Comparison of ENCODE assay signal across 13 cellular contexts in genomic region chr17:75512946-75513666, GRCh38. TPM values are rescaled to one million over a fixed set of nuclear protein-coding genes. Genes with fewer than 3 reads are reported as not detected.
DNase-seq lines count a peak whose midpoint lies in the region; ATAC-seq and TF ChIP-seq lines count a peak whose summit lies in the region.
"Had no signal": no experiment of that assay in that cellular context is flagged by ENCODE, and none has a peak within 500 bp of the region (broad histone marks: within the 10 kb centered on the region; RNA-seq: fewer than 3 reads in every experiment).

No MANE protein-coding gene starts in this region.

- H3K4me3 ChIP-seq in GM23338 (no peak overlapping the region), stomach (peak overlapping the region; percentile 75 to 98 (median 90))

- H3K27me3 Mint-ChIP-seq in GM23338 (ENCODE audit: insufficient read depth, low read depth, poor library complexity) = peaks cover 16% of the 10 kb centered on the region
- no peaks in the 10 kb centered on the region for H3K27me3 Mint-ChIP-seq in brain
- H3K27me3 Mint-ChIP-seq in activated T-cell treated with anti-CD3 and anti-CD28 coated beads, Interleukin-2, amount 50 U/mL, for 24 hours = peaks cover 3% of the 10 kb centered on the region

- peaks cover 35% of the 10 kb centered on the region for H3K79me2 ChIP-seq in GM23338 (replicated peaks; ENCODE audit: insufficient read depth)

- H3K27ac ChIP-seq in GM23338 (ENCODE audit: low read depth) (no peak overlapping the region), layer of hippocampus (ENCODE audit: low read depth, low read length) (peak overlapping the region; percentile 12), stomach (peak overlapping the region; percentile 89 to 94 (median 92))

- in situ Hi-C loops in GM13977 (cut with MboI; ENCODE audit: low pct_unique_long_range_greater_than_20kb, low sequenced_read_pairs, unreplicated experiment) = no loop called here

- 61 to 67% (median 62%) methylated on average over 9 of the region's 9 CpGs for WGBS in stomach, 5 donors

- ATAC-seq in GM23338 (no peak), omental fat pad (ENCODE audit: low FRiP score) (no peak)

- H2AFZ ChIP-seq in GM23338 = no peak overlapping the region

- TF ChIP-seq CTCF in GM23338 (conservative IDR thresholded peaks at IDR 0.05; ENCODE audit: low read depth in 2 of 2) = no peak
- TF ChIP-seq CTCF in brain (conservative IDR thresholded peaks at IDR 0.05) = no peak
- no peak for TF ChIP-seq CTCF in stomach (IDR thresholded peaks at IDR 0.05)
- TF ChIP-seq CTCF in GM13977 (IDR thresholded peaks at IDR 0.05; ENCODE audit: extremely low read depth, insufficient read depth, missing control alignments) = no peak
- TF ChIP-seq CTCF in omental fat pad (IDR thresholded peaks at IDR 0.05) = no peak

- TF ChIP-seq EP300 in stomach (IDR thresholded peaks at IDR 0.05) = no peak

- peak overlapping the region; percentile 78; the same call in 2 of the 3 replicates for H3K4me3 Mint-ChIP-seq in GM23338
- H3K4me3 Mint-ChIP-seq in brain = peak overlapping the region; percentile 81 to 87 (median 83)
- no peak overlapping the region for H3K4me3 Mint-ChIP-seq in activated T-cell treated with anti-CD3 and anti-CD28 coated beads, Interleukin-2, amount 50 U/mL, for 24 hours

- H3K27me3 ChIP-seq in GM23338 (ENCODE audit: insufficient read depth) = no peaks in the 10 kb centered on the region
- H3K27me3 ChIP-seq in layer of hippocampus (ENCODE audit: control insufficient read depth, insufficient read depth, low read length) = no peaks in the 10 kb centered on the region
- peaks cover 0 to 9% (median 0%) of the 10 kb centered on the region in 3 donors for H3K27me3 ChIP-seq in stomach

- H3K4me2 ChIP-seq in GM23338 = peak overlapping the region; percentile 100; the same call in 1 of the 2 replicates

- intact Hi-C loops in stomach (cut with DNase I; ENCODE audit: low total_unique reads) = no loop called here

- TF ChIP-seq POLR2A in stomach (IDR thresholded peaks at IDR 0.05) = no peak

- DNase-seq in GM23338 (ENCODE audit: low spot score) (no peak), stomach (no peak), GM13977 (ENCODE audit: low spot score) (no peak), omental fat pad (ENCODE audit: low spot score) (no peak), ureter (ENCODE audit: low spot score) (no peak)
- no peak for DNase-seq in activated T-cell treated with anti-CD3 and anti-CD28 coated beads, Interleukin-2, amount 50 U/mL, for 24 hours
- DNase-seq: activated CD8-positive, alpha-beta memory T cell treated with anti-CD3 and anti-CD28 coated beads for 24 hours; aorta; head of caudate nucleus; NCI-H2107; SIG-M5 had no signal

- H3K27ac Mint-ChIP-seq in GM23338 (no peak overlapping the region), brain (peak overlapping the region in 4 of 5 experiments; percentile 35 to 74 (median 57))
- no peak overlapping the region for H3K27ac Mint-ChIP-seq in activated T-cell treated with anti-CD3 and anti-CD28 coated beads, Interleukin-2, amount 50 U/mL, for 24 hours

- peaks cover 20% of the 10 kb centered on the region for H3K4me1 Mint-ChIP-seq in GM23338
- peaks cover 70% of the 10 kb centered on the region for H3K4me1 Mint-ChIP-seq in brain
- peaks cover 14% of the 10 kb centered on the region for H3K4me1 Mint-ChIP-seq in activated T-cell treated with anti-CD3 and anti-CD28 coated beads, Interleukin-2, amount 50 U/mL, for 24 hours (ENCODE audit: low read depth)

- H3K36me3 ChIP-seq in GM23338 (ENCODE audit: insufficient read depth) = 0 out of 2 replicates have a peak, but pooled peaks cover 6% of the 10 kb centered on the region
- peaks cover 0 to 10% (median 4%) of the 10 kb centered on the region in 4 donors for H3K36me3 ChIP-seq in stomach

- H3K36me3 Mint-ChIP-seq in GM23338 (ENCODE audit: low read depth) (peaks cover 14% of the 10 kb centered on the region), brain (peaks cover 9% of the 10 kb centered on the region)
- H3K36me3 Mint-ChIP-seq in activated T-cell treated with anti-CD3 and anti-CD28 coated beads, Interleukin-2, amount 50 U/mL, for 24 hours (ENCODE audit: low read depth) = peaks cover 8% of the 10 kb centered on the region

- H4K20me1 ChIP-seq in GM23338 (replicated peaks; ENCODE audit: insufficient read depth) = peaks cover 11% of the 10 kb centered on the region

- no peaks in the 10 kb centered on the region for H3K9me3 ChIP-seq in stomach

- no peaks in the 10 kb centered on the region for H3K9me2 ChIP-seq in GM23338 (ENCODE audit: insufficient read depth)

- H3K4me1 ChIP-seq in GM23338 (ENCODE audit: insufficient read depth) (peaks cover 7% of the 10 kb centered on the region; the same call in 1 of the 2 replicates), stomach (peaks cover 66 to 94% (median 81%) of the 10 kb centered on the region in 4 donors)

- no peaks in the 10 kb centered on the region for H3F3A ChIP-seq in GM23338 (replicated peaks; ENCODE audit: low read depth)

- H3K9me3 Mint-ChIP-seq in GM23338 (no peaks in the 10 kb centered on the region; the same call in 2 of the 3 replicates), brain (no peaks in the 10 kb centered on the region)
- H3K9me3 Mint-ChIP-seq in activated T-cell treated with anti-CD3 and anti-CD28 coated beads, Interleukin-2, amount 50 U/mL, for 24 hours = no peaks in the 10 kb centered on the region

TF ChIP-seq in GM23338, 12 proteins besides CTCF, POLR2A, EP300 and RAD21 (continues in another document):
- no peak for TF ChIP-seq ZNF114 (CRISPR knock-in tag; IDR thresholded peaks at IDR 0.05)
- TF ChIP-seq, protein P1, sequence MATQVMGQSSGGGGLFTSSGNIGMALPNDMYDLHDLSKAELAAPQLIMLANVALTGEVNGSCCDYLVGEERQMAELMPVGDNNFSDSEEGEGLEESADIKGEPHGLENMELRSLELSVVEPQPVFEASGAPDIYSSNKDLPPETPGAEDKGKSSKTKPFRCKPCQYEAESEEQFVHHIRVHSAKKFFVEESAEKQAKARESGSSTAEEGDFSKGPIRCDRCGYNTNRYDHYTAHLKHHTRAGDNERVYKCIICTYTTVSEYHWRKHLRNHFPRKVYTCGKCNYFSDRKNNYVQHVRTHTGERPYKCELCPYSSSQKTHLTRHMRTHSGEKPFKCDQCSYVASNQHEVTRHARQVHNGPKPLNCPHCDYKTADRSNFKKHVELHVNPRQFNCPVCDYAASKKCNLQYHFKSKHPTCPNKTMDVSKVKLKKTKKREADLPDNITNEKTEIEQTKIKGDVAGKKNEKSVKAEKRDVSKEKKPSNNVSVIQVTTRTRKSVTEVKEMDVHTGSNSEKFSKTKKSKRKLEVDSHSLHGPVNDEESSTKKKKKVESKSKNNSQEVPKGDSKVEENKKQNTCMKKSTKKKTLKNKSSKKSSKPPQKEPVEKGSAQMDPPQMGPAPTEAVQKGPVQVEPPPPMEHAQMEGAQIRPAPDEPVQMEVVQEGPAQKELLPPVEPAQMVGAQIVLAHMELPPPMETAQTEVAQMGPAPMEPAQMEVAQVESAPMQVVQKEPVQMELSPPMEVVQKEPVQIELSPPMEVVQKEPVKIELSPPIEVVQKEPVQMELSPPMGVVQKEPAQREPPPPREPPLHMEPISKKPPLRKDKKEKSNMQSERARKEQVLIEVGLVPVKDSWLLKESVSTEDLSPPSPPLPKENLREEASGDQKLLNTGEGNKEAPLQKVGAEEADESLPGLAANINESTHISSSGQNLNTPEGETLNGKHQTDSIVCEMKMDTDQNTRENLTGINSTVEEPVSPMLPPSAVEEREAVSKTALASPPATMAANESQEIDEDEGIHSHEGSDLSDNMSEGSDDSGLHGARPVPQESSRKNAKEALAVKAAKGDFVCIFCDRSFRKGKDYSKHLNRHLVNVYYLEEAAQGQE (IDR thresholded peaks at IDR 0.05; ENCODE audit: unreplicated experiment) = no peak

RNA-seq across cellular contexts. Expression of gene CASKIN2, which starts 2.2 kb away (rescaled TPM):
- total RNA-seq in GM23338 (2014; rRNA removed; shearing (Covaris generic)) = 17.7 and 21.5 TPM in 2 replicates
- 4.7 and 4.9 TPM in 2 replicates for polyA plus RNA-seq in GM23338 (2016; fragmentation: Nextera tagmentation; extraction: Ambion mirVana)
- polyA plus RNA-seq in brain (ENCODE audit: insufficient read depth, low read depth, low replicate concordance) = 29.0 TPM
- 10 to 100 TPM in 4 of 5 donors, 1 to 10 TPM in 1; 9.0 to 27.4 (median 15.6) TPM for total RNA-seq in stomach
- polyA plus RNA-seq in stomach = 1 to 10 TPM; 5.4 to 9.3 (median 8.8) TPM
- 10 to 100 TPM in 3 of 4 donors, 1 to 10 TPM in 1; 6.7 to 61.5 (median 23.9) TPM for total RNA-seq in omental fat pad
- 60.8 TPM for total RNA-seq in ureter

RNA-seq across cellular contexts. Expression of gene TSEN54, which starts 3.2 kb away (rescaled TPM):
- total RNA-seq in GM23338 (2014; rRNA removed; shearing (Covaris generic)) = 61.9 and 62.5 TPM in 2 replicates
- 45.9 and 48.2 TPM in 2 replicates for polyA plus RNA-seq in GM23338 (2016; fragmentation: Nextera tagmentation; extraction: Ambion mirVana)
- 32.9 TPM for polyA plus RNA-seq in brain (ENCODE audit: insufficient read depth, low read depth, low replicate concordance)
- total RNA-seq in stomach = 100 to 1,000 TPM in 2 of 5 donors, 10 to 100 TPM in 3; 13.2 to 219 (median 48.1) TPM
- polyA plus RNA-seq in stomach = 10 to 100 TPM; 20.8 to 49.7 (median 36.2) TPM
- total RNA-seq in omental fat pad = 10 to 100 TPM in 3 of 4 donors, 1 to 10 TPM in 1; 9.4 to 33.3 (median 14.9) TPM
- total RNA-seq in ureter = 25.1 TPM

RNA-seq across cellular contexts. Expression of gene LLGL2, which starts 12.4 kb away (rescaled TPM):
- total RNA-seq in GM23338 (2014; rRNA removed; shearing (Covaris generic)) = 63.9 and 78.5 TPM in 2 replicates
- polyA plus RNA-seq in GM23338 (2016; fragmentation: Nextera tagmentation; extraction: Ambion mirVana) (62.5 and 71.9 TPM in 2 replicates), brain (ENCODE audit: insufficient read depth, low read depth, low replicate concordance) (22.1 TPM), stomach (100 to 1,000 TPM; 144 to 199 (median 184) TPM)
- total RNA-seq in stomach (100 to 1,000 TPM in 4 of 5 donors, 10 to 100 TPM in 1; 72.3 to 565 (median 165) TPM), omental fat pad (10 to 100 TPM in 1 of 4 donors, 1 to 10 TPM in 3; 5.4 to 10.4 (median 6.7) TPM), ureter (94.0 TPM)

RNA-seq across cellular contexts. Expression of gene TMEM94, which starts 56.7 kb away (rescaled TPM):
- 36.6 and 66.0 TPM in 2 replicates for total RNA-seq in GM23338 (2014; rRNA removed; shearing (Covaris generic))
- 21.9 and 24.0 TPM in 2 replicates for polyA plus RNA-seq in GM23338 (2016; fragmentation: Nextera tagmentation; extraction: Ambion mirVana)
- polyA plus RNA-seq in brain (ENCODE audit: insufficient read depth, low read depth, low replicate concordance) = 156 TPM
- 100 to 1,000 TPM in 3 of 5 donors, 10 to 100 TPM in 2; 31.9 to 466 (median 128) TPM for total RNA-seq in stomach
- 10 to 100 TPM; 16.6 to 28.5 (median 20.5) TPM for polyA plus RNA-seq in stomach
- total RNA-seq in omental fat pad = 10 to 100 TPM; 27.9 to 66.0 (median 46.1) TPM
- 73.2 TPM for total RNA-seq in ureter

Comparison
In these comparisons a context has a peak if more than half of its experiments do, and no peak if none do; other contexts are left out.
1. H3K27ac Mint-ChIP-seq: peak in brain (4 of 5); none in GM23338 (single experiment) and activated T-cell treated with anti-CD3 and anti-CD28 coated beads, Interleukin-2, amount 50 U/mL, for 24 hours (single experiment).